2 cellular contexts compared by ENCODE assay signal in the genomic region with DNA sequence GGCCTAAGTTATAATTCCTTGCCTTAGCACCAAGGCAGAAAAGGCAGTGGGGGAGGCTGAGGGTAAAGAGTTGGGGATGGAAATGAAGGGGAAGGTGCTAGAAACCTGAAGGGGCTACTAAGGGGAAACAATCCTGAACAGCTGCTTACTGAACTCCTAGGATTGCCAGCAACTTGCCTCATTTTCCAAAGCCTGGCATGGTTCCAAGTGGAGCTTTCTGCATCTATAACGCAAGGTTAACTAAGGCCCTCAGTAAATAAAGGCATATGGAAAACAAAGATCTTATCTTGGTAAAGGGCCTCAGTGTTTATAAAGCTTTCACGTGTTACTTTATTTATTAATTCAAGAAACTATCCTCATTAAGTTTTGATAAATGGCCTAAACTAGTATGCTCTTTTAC.
TF ChIP-seq lines count a peak whose summit lies in the region.

No MANE protein-coding gene starts in this region.

TF ChIP-seq in SK-N-SH, 30 proteins besides CTCF, POLR2A, EP300 and RAD21 (continued from another document):
- TF ChIP-seq, protein P1, sequence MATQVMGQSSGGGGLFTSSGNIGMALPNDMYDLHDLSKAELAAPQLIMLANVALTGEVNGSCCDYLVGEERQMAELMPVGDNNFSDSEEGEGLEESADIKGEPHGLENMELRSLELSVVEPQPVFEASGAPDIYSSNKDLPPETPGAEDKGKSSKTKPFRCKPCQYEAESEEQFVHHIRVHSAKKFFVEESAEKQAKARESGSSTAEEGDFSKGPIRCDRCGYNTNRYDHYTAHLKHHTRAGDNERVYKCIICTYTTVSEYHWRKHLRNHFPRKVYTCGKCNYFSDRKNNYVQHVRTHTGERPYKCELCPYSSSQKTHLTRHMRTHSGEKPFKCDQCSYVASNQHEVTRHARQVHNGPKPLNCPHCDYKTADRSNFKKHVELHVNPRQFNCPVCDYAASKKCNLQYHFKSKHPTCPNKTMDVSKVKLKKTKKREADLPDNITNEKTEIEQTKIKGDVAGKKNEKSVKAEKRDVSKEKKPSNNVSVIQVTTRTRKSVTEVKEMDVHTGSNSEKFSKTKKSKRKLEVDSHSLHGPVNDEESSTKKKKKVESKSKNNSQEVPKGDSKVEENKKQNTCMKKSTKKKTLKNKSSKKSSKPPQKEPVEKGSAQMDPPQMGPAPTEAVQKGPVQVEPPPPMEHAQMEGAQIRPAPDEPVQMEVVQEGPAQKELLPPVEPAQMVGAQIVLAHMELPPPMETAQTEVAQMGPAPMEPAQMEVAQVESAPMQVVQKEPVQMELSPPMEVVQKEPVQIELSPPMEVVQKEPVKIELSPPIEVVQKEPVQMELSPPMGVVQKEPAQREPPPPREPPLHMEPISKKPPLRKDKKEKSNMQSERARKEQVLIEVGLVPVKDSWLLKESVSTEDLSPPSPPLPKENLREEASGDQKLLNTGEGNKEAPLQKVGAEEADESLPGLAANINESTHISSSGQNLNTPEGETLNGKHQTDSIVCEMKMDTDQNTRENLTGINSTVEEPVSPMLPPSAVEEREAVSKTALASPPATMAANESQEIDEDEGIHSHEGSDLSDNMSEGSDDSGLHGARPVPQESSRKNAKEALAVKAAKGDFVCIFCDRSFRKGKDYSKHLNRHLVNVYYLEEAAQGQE (IDR thresholded peaks at IDR 0.05; ENCODE audit: low read depth, low read length): no peak
- TF ChIP-seq RXRA (IDR thresholded peaks at IDR 0.05; ENCODE audit: borderline replicate concordance, low read depth): no peak
- TF ChIP-seq YY1 (IDR thresholded peaks at IDR 0.05; ENCODE audit: low read depth): no peak
- no peak for TF ChIP-seq SIN3A (IDR thresholded peaks at IDR 0.05; ENCODE audit: borderline replicate concordance, low read depth, low read length)
- no peak for TF ChIP-seq FOSL2 (IDR thresholded peaks at IDR 0.05; ENCODE audit: borderline replicate concordance, low read depth)
- no peak for TF ChIP-seq JUND (IDR thresholded peaks at IDR 0.05)
- TF ChIP-seq RFX5 (IDR thresholded peaks at IDR 0.05; ENCODE audit: low read length): no peak
- TF ChIP-seq FOXM1 (IDR thresholded peaks at IDR 0.05; ENCODE audit: low read depth): no peak
- TF ChIP-seq TEAD4 (IDR thresholded peaks at IDR 0.05; ENCODE audit: borderline replicate concordance, insufficient read depth): no peak
- TF ChIP-seq RCOR1 (IDR thresholded peaks at IDR 0.05; ENCODE audit: low read length): no peak
- TF ChIP-seq ELF1 (IDR thresholded peaks at IDR 0.05): no peak
- TF ChIP-seq ZBTB33 (IDR thresholded peaks at IDR 0.05; ENCODE audit: borderline replicate concordance, low read depth): no peak
- TF ChIP-seq, protein P2, sequence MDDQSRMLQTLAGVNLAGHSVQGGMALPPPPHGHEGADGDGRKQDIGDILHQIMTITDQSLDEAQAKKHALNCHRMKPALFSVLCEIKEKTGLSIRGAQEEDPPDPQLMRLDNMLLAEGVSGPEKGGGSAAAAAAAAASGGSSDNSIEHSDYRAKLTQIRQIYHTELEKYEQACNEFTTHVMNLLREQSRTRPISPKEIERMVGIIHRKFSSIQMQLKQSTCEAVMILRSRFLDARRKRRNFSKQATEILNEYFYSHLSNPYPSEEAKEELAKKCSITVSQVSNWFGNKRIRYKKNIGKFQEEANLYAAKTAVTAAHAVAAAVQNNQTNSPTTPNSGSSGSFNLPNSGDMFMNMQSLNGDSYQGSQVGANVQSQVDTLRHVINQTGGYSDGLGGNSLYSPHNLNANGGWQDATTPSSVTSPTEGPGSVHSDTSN (IDR thresholded peaks at IDR 0.05): no peak
- no peak for TF ChIP-seq NRF1 (IDR thresholded peaks at IDR 0.05; ENCODE audit: low read depth, low read length)
TF ChIP-seq in SK-N-SH: peak in this region for 0.

TF ChIP-seq in SK-N-SH treated with all-trans-retinoic acid at 6 μM for 48 hours, 23 proteins besides CTCF, POLR2A, EP300 and RAD21 (continued from another document):
- TF ChIP-seq, protein P3, sequence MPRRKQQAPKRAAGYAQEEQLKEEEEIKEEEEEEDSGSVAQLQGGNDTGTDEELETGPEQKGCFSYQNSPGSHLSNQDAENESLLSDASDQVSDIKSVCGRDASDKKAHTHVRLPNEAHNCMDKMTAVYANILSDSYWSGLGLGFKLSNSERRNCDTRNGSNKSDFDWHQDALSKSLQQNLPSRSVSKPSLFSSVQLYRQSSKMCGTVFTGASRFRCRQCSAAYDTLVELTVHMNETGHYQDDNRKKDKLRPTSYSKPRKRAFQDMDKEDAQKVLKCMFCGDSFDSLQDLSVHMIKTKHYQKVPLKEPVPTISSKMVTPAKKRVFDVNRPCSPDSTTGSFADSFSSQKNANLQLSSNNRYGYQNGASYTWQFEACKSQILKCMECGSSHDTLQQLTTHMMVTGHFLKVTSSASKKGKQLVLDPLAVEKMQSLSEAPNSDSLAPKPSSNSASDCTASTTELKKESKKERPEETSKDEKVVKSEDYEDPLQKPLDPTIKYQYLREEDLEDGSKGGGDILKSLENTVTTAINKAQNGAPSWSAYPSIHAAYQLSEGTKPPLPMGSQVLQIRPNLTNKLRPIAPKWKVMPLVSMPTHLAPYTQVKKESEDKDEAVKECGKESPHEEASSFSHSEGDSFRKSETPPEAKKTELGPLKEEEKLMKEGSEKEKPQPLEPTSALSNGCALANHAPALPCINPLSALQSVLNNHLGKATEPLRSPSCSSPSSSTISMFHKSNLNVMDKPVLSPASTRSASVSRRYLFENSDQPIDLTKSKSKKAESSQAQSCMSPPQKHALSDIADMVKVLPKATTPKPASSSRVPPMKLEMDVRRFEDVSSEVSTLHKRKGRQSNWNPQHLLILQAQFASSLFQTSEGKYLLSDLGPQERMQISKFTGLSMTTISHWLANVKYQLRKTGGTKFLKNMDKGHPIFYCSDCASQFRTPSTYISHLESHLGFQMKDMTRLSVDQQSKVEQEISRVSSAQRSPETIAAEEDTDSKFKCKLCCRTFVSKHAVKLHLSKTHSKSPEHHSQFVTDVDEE (CRISPR knock-in tag; IDR thresholded peaks at IDR 0.05): no peak
- TF ChIP-seq PPARA (CRISPR knock-in tag; IDR thresholded peaks at IDR 0.05; ENCODE audit: borderline replicate concordance) (no peak), ARNTL (CRISPR knock-in tag; IDR thresholded peaks at IDR 0.05; ENCODE audit: borderline replicate concordance, low read depth) (no peak)
- TF ChIP-seq, protein P4, sequence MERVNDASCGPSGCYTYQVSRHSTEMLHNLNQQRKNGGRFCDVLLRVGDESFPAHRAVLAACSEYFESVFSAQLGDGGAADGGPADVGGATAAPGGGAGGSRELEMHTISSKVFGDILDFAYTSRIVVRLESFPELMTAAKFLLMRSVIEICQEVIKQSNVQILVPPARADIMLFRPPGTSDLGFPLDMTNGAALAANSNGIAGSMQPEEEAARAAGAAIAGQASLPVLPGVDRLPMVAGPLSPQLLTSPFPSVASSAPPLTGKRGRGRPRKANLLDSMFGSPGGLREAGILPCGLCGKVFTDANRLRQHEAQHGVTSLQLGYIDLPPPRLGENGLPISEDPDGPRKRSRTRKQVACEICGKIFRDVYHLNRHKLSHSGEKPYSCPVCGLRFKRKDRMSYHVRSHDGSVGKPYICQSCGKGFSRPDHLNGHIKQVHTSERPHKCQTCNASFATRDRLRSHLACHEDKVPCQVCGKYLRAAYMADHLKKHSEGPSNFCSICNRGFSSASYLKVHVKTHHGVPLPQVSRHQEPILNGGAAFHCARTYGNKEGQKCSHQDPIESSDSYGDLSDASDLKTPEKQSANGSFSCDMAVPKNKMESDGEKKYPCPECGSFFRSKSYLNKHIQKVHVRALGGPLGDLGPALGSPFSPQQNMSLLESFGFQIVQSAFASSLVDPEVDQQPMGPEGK (CRISPR knock-in tag; IDR thresholded peaks at IDR 0.05; ENCODE audit: borderline replicate concordance): no peak
- TF ChIP-seq, protein P5, sequence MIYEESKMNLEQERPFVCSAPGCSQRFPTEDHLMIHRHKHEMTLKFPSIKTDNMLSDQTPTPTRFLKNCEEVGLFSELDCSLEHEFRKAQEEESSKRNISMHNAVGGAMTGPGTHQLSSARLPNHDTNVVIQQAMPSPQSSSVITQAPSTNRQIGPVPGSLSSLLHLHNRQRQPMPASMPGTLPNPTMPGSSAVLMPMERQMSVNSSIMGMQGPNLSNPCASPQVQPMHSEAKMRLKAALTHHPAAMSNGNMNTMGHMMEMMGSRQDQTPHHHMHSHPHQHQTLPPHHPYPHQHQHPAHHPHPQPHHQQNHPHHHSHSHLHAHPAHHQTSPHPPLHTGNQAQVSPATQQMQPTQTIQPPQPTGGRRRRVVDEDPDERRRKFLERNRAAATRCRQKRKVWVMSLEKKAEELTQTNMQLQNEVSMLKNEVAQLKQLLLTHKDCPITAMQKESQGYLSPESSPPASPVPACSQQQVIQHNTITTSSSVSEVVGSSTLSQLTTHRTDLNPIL (CRISPR knock-in tag; IDR thresholded peaks at IDR 0.05; ENCODE audit: low read depth): no peak
